ENCODE assay signal across 1 cellular context in genomic region chr5:115369430-115370144, GRCh38.
TF ChIP-seq lines count a peak whose summit lies in the region.

No MANE protein-coding gene starts in this region.

TF ChIP-seq in SK-N-SH treated with all-trans-retinoic acid at 6 μM for 48 hours, 23 proteins besides CTCF, POLR2A, EP300 and RAD21 (continued from another document):
- TF ChIP-seq POU6F1 (CRISPR knock-in tag; IDR thresholded peaks at IDR 0.05; ENCODE audit: borderline replicate concordance, low read depth) (no peak), GLIS3 (CRISPR knock-in tag; IDR thresholded peaks at IDR 0.05) (no peak), ZFP3 (CRISPR knock-in tag; IDR thresholded peaks at IDR 0.05) (no peak), ZNF565 (CRISPR knock-in tag; conservative IDR thresholded peaks at IDR 0.05; ENCODE audit: low read depth) (no peak), BACH2 (CRISPR knock-in tag; IDR thresholded peaks at IDR 0.05; ENCODE audit: borderline replicate concordance) (no peak), ARNTL (CRISPR knock-in tag; IDR thresholded peaks at IDR 0.05; ENCODE audit: borderline replicate concordance, low read depth) (no peak), SNAI2 (CRISPR knock-in tag; IDR thresholded peaks at IDR 0.05) (no peak)
